In the genomic region with DNA sequence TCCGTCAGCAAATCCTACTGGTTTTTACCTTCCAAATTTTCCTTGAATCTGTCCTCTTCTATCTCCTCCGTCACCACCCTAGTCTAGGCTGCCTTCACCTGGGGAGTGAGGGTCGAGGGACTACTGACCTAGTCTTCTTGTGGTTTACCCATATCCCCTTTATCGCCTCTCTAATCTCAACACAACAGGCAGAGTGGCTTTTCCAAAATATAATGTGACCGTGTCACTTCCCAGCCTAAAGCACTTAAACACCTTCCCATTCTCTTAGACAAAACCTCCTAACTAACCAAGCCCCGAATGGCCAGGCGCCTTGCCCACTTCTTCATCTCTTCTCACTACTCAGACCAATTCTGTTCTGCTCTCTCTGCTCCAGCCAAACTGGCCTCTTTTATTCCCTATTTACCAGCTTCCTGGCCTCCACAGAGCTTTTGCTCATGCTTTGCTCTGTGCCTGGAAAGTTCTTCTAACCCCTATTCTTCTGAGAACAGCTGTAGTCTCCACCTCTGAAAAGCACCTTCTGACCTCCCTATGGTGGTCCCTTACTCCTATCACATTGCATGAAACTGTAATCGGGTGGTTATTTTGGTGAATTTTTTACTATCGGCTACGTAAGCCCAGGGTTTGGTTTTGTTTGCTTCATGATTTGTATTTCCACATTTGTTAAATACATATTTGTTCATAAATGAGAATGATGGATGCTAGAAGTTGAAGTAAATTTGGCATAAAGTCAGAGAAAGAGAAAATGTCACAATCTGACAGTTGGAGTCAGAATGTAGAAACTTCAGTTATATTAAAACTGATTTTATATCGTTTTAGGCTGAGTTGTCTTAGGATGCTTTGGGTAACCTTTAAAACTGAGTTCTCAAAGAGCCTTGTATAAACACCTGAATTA, we compare ENCODE assay signal across 1 cellular context.
TF ChIP-seq lines count a peak whose summit lies in the region.

No MANE protein-coding gene starts in this region.

TF ChIP-seq in K562, 482 proteins besides CTCF, POLR2A, EP300 and RAD21 (continued from another document and continues in another):
- TF ChIP-seq, protein P1, sequence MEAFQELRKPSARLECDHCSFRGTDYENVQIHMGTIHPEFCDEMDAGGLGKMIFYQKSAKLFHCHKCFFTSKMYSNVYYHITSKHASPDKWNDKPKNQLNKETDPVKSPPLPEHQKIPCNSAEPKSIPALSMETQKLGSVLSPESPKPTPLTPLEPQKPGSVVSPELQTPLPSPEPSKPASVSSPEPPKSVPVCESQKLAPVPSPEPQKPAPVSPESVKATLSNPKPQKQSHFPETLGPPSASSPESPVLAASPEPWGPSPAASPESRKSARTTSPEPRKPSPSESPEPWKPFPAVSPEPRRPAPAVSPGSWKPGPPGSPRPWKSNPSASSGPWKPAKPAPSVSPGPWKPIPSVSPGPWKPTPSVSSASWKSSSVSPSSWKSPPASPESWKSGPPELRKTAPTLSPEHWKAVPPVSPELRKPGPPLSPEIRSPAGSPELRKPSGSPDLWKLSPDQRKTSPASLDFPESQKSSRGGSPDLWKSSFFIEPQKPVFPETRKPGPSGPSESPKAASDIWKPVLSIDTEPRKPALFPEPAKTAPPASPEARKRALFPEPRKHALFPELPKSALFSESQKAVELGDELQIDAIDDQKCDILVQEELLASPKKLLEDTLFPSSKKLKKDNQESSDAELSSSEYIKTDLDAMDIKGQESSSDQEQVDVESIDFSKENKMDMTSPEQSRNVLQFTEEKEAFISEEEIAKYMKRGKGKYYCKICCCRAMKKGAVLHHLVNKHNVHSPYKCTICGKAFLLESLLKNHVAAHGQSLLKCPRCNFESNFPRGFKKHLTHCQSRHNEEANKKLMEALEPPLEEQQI (IDR thresholded peaks at IDR 0.05): no peak
- TF ChIP-seq ZNF124 (CRISPR knock-in tag; IDR thresholded peaks at IDR 0.05): no peak
- no peak for TF ChIP-seq MECOM (CRISPR knock-in tag; IDR thresholded peaks at IDR 0.05)
- TF ChIP-seq RBM17 (IDR thresholded peaks at IDR 0.05; ENCODE audit: borderline replicate concordance, low read depth, low read length): no peak
- no peak for TF ChIP-seq ZNF24 (IDR thresholded peaks at IDR 0.05)
- TF ChIP-seq POLR2AphosphoS5 (IDR thresholded peaks at IDR 0.05; ENCODE audit: control insufficient read depth, insufficient read depth, low read depth, low read length): no peak
- TF ChIP-seq ZNF668 (CRISPR knock-in tag; IDR thresholded peaks at IDR 0.05): no peak
- no peak for TF ChIP-seq SMARCB1 (IDR thresholded peaks at IDR 0.05; ENCODE audit: insufficient read length, low read depth)
- TF ChIP-seq ZNF785 (CRISPR knock-in tag; IDR thresholded peaks at IDR 0.05): 0 out of 2 replicates have a peak, but pooled peaks have one; percentile 44
- no peak; the same call in 1 of the 2 replicates for TF ChIP-seq RFX7 (CRISPR knock-in tag; IDR thresholded peaks at IDR 0.05)
- no peak for TF ChIP-seq U2AF2 (optimal IDR thresholded peaks at IDR 0.05; ENCODE audit: low read depth, low read length)
- TF ChIP-seq STAG1 (CRISPR knock-in tag; IDR thresholded peaks at IDR 0.05; ENCODE audit: borderline replicate concordance): no peak
- TF ChIP-seq ZNF586 (CRISPR knock-in tag; conservative IDR thresholded peaks at IDR 0.05): 0 out of 2 replicates have a peak, but pooled peaks have one; percentile 44
- TF ChIP-seq FIP1L1 (IDR thresholded peaks at IDR 0.05; ENCODE audit: low read depth, low read length, poor library complexity, severe bottlenecking): no peak
- no peak for TF ChIP-seq SMARCA5 (IDR thresholded peaks at IDR 0.05)
- no peak for TF ChIP-seq CBX2 (IDR thresholded peaks at IDR 0.05; ENCODE audit: insufficient read depth, low read length, poor library complexity, severe bottlenecking)
- no peak for TF ChIP-seq KAT7 (CRISPR knock-in tag; IDR thresholded peaks at IDR 0.05; ENCODE audit: borderline replicate concordance)
- no peak for TF ChIP-seq ZNF77 (CRISPR knock-in tag; IDR thresholded peaks at IDR 0.05)
- no peak for TF ChIP-seq ZNF780A (CRISPR knock-in tag; IDR thresholded peaks at IDR 0.05)
- 0 out of 2 replicates have a peak, but pooled peaks have one; percentile 43 for TF ChIP-seq SMAD3 (CRISPR knock-in tag; conservative IDR thresholded peaks at IDR 0.05)
- TF ChIP-seq, protein P2, sequence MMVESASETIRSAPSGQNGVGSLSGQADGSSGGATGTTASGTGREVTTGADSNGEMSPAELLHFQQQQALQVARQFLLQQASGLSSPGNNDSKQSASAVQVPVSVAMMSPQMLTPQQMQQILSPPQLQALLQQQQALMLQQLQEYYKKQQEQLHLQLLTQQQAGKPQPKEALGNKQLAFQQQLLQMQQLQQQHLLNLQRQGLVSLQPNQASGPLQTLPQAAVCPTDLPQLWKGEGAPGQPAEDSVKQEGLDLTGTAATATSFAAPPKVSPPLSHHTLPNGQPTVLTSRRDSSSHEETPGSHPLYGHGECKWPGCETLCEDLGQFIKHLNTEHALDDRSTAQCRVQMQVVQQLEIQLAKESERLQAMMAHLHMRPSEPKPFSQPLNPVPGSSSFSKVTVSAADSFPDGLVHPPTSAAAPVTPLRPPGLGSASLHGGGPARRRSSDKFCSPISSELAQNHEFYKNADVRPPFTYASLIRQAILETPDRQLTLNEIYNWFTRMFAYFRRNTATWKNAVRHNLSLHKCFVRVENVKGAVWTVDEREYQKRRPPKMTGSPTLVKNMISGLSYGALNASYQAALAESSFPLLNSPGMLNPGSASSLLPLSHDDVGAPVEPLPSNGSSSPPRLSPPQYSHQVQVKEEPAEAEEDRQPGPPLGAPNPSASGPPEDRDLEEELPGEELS (CRISPR knock-in tag; IDR thresholded peaks at IDR 0.05; ENCODE audit: borderline replicate concordance): no peak
- no peak for TF ChIP-seq PML (IDR thresholded peaks at IDR 0.05; ENCODE audit: low read length)
- TF ChIP-seq ZEB2 (IDR thresholded peaks at IDR 0.05): no peak
- TF ChIP-seq ZNF175 (CRISPR knock-in tag; IDR thresholded peaks at IDR 0.05; ENCODE audit: low read depth): no peak
- TF ChIP-seq, protein P3, sequence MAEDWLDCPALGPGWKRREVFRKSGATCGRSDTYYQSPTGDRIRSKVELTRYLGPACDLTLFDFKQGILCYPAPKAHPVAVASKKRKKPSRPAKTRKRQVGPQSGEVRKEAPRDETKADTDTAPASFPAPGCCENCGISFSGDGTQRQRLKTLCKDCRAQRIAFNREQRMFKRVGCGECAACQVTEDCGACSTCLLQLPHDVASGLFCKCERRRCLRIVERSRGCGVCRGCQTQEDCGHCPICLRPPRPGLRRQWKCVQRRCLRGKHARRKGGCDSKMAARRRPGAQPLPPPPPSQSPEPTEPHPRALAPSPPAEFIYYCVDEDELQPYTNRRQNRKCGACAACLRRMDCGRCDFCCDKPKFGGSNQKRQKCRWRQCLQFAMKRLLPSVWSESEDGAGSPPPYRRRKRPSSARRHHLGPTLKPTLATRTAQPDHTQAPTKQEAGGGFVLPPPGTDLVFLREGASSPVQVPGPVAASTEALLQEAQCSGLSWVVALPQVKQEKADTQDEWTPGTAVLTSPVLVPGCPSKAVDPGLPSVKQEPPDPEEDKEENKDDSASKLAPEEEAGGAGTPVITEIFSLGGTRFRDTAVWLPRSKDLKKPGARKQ (CRISPR knock-in tag; IDR thresholded peaks at IDR 0.05): no peak
- TF ChIP-seq KLF10 (CRISPR knock-in tag; IDR thresholded peaks at IDR 0.05): no peak
- peak; percentile 84; the same call in 1 of the 2 replicates for TF ChIP-seq HEY1 (CRISPR knock-in tag; IDR thresholded peaks at IDR 0.05; ENCODE audit: borderline replicate concordance)
- peak; percentile 45; the same call in 1 of the 2 replicates for TF ChIP-seq ZNF324 (CRISPR knock-in tag; IDR thresholded peaks at IDR 0.05)
- TF ChIP-seq MCM2 (IDR thresholded peaks at IDR 0.05; ENCODE audit: low read depth): no peak
- TF ChIP-seq, protein P4, sequence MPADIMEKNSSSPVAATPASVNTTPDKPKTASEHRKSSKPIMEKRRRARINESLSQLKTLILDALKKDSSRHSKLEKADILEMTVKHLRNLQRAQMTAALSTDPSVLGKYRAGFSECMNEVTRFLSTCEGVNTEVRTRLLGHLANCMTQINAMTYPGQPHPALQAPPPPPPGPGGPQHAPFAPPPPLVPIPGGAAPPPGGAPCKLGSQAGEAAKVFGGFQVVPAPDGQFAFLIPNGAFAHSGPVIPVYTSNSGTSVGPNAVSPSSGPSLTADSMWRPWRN (IDR thresholded peaks at IDR 0.05; ENCODE audit: low read depth): no peak
- peak; percentile 53; the same call in 1 of the 2 replicates for TF ChIP-seq ZNF239 (CRISPR knock-in tag; IDR thresholded peaks at IDR 0.05)
- TF ChIP-seq WHSC1 (IDR thresholded peaks at IDR 0.05; ENCODE audit: low read length): no peak
- no peak for TF ChIP-seq MEF2D (tag; conservative IDR thresholded peaks at IDR 0.05; ENCODE audit: low read depth)
- TF ChIP-seq ILK (tag; IDR thresholded peaks at IDR 0.05; ENCODE audit: borderline replicate concordance, low read depth): no peak
- TF ChIP-seq PHB (CRISPR knock-in tag; IDR thresholded peaks at IDR 0.05): no peak
- no peak for TF ChIP-seq MCM7 (IDR thresholded peaks at IDR 0.05)
- TF ChIP-seq HOXB6 (CRISPR knock-in tag; IDR thresholded peaks at IDR 0.05; ENCODE audit: borderline replicate concordance): no peak
- no peak for TF ChIP-seq ETV5 (CRISPR knock-in tag; IDR thresholded peaks at IDR 0.05; ENCODE audit: low read depth)
- TF ChIP-seq SP1 (CRISPR knock-in tag; IDR thresholded peaks at IDR 0.05): 0 out of 2 replicates have a peak, but pooled peaks have one; percentile 15
- no peak for TF ChIP-seq ZNF143 (CRISPR knock-in tag; IDR thresholded peaks at IDR 0.05)
- no peak for TF ChIP-seq ZNF274 (IDR thresholded peaks at IDR 0.05; ENCODE audit: borderline replicate concordance, low read depth, low read length)
- TF ChIP-seq PTRF (tag; IDR thresholded peaks at IDR 0.05): no peak
- TF ChIP-seq MXI1 (IDR thresholded peaks at IDR 0.05; ENCODE audit: low read depth, low read length): peak; percentile 49; the same call in 1 of the 2 replicates
- no peak; the same call in 1 of the 2 replicates for TF ChIP-seq ZNF76 (CRISPR knock-in tag; IDR thresholded peaks at IDR 0.05; ENCODE audit: borderline replicate concordance)
- TF ChIP-seq, protein P5, sequence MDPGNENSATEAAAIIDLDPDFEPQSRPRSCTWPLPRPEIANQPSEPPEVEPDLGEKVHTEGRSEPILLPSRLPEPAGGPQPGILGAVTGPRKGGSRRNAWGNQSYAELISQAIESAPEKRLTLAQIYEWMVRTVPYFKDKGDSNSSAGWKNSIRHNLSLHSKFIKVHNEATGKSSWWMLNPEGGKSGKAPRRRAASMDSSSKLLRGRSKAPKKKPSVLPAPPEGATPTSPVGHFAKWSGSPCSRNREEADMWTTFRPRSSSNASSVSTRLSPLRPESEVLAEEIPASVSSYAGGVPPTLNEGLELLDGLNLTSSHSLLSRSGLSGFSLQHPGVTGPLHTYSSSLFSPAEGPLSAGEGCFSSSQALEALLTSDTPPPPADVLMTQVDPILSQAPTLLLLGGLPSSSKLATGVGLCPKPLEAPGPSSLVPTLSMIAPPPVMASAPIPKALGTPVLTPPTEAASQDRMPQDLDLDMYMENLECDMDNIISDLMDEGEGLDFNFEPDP (CRISPR knock-in tag; IDR thresholded peaks at IDR 0.05): no peak
- no peak for TF ChIP-seq CREBBP (IDR thresholded peaks at IDR 0.05; ENCODE audit: low read depth, low read length)
- no peak for TF ChIP-seq ZNF23 (CRISPR knock-in tag; IDR thresholded peaks at IDR 0.05)
- TF ChIP-seq, protein P6, sequence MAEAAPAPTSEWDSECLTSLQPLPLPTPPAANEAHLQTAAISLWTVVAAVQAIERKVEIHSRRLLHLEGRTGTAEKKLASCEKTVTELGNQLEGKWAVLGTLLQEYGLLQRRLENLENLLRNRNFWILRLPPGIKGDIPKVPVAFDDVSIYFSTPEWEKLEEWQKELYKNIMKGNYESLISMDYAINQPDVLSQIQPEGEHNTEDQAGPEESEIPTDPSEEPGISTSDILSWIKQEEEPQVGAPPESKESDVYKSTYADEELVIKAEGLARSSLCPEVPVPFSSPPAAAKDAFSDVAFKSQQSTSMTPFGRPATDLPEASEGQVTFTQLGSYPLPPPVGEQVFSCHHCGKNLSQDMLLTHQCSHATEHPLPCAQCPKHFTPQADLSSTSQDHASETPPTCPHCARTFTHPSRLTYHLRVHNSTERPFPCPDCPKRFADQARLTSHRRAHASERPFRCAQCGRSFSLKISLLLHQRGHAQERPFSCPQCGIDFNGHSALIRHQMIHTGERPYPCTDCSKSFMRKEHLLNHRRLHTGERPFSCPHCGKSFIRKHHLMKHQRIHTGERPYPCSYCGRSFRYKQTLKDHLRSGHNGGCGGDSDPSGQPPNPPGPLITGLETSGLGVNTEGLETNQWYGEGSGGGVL (CRISPR knock-in tag; IDR thresholded peaks at IDR 0.05): no peak
- no peak for TF ChIP-seq HNRNPH1 (optimal IDR thresholded peaks at IDR 0.05; ENCODE audit: low read depth, low read length)
- TF ChIP-seq GATAD2B (IDR thresholded peaks at IDR 0.05; ENCODE audit: borderline replicate concordance): no peak
- no peak for TF ChIP-seq PCBP2 (IDR thresholded peaks at IDR 0.05; ENCODE audit: low read depth, low read length, poor library complexity, severe bottlenecking)
- TF ChIP-seq SLC30A9 (CRISPR knock-in tag; IDR thresholded peaks at IDR 0.05): peak; percentile 79; the same call in 1 of the 2 replicates
- no peak for TF ChIP-seq HNRNPUL1 (IDR thresholded peaks at IDR 0.05; ENCODE audit: low read length)
- TF ChIP-seq, protein P7, sequence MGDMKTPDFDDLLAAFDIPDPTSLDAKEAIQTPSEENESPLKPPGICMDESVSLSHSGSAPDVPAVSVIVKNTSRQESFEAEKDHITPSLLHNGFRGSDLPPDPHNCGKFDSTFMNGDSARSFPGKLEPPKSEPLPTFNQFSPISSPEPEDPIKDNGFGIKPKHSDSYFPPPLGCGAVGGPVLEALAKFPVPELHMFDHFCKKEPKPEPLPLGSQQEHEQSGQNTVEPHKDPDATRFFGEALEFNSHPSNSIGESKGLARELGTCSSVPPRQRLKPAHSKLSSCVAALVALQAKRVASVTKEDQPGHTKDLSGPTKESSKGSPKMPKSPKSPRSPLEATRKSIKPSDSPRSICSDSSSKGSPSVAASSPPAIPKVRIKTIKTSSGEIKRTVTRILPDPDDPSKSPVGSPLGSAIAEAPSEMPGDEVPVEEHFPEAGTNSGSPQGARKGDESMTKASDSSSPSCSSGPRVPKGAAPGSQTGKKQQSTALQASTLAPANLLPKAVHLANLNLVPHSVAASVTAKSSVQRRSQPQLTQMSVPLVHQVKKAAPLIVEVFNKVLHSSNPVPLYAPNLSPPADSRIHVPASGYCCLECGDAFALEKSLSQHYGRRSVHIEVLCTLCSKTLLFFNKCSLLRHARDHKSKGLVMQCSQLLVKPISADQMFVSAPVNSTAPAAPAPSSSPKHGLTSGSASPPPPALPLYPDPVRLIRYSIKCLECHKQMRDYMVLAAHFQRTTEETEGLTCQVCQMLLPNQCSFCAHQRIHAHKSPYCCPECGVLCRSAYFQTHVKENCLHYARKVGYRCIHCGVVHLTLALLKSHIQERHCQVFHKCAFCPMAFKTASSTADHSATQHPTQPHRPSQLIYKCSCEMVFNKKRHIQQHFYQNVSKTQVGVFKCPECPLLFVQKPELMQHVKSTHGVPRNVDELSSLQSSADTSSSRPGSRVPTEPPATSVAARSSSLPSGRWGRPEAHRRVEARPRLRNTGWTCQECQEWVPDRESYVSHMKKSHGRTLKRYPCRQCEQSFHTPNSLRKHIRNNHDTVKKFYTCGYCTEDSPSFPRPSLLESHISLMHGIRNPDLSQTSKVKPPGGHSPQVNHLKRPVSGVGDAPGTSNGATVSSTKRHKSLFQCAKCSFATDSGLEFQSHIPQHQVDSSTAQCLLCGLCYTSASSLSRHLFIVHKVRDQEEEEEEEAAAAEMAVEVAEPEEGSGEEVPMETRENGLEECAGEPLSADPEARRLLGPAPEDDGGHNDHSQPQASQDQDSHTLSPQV (IDR thresholded peaks at IDR 0.05): no peak
